In genomic region chr5:91111473-91112238, GRCh38 we compare ENCODE assay signal across 16 cellular contexts.
DNase-seq lines count a peak whose midpoint lies in the region; ATAC-seq and TF ChIP-seq lines count a peak whose summit lies in the region.
"Had no signal": no experiment of that assay in that cellular context is flagged by ENCODE, and none has a peak within 500 bp of the region (broad histone marks: within the 10 kb centered on the region; RNA-seq: fewer than 3 reads in every experiment).

No MANE protein-coding gene starts in this region.

- TF ChIP-seq CTCF in neutrophil (IDR thresholded peaks at IDR 0.05): no peak
- no peak for TF ChIP-seq CTCF in GM13977 (IDR thresholded peaks at IDR 0.05; ENCODE audit: extremely low read depth, insufficient read depth, missing control alignments)

- H3K9me3 ChIP-seq in neutrophil: no peaks in the 10 kb centered on the region
- H3K9me3 ChIP-seq: pancreas, thoracic aorta had no signal

- ATAC-seq in Right ventricle myocardium inferior (peak; percentile 56), left cardiac atrium (peak; percentile 27 to 37)
- ATAC-seq: A549, K562 had no signal

- no peak overlapping the region for H3K4me3 ChIP-seq in neutrophil (ENCODE audit: low read depth in 1 of 2, low read length in 1 of 2)
- H3K4me3 ChIP-seq: A549, cardiac muscle cell, K562, pancreas, thoracic aorta had no signal

- peaks cover 34 to 35% of the 10 kb centered on the region in 2 experiments for H3K4me1 ChIP-seq in neutrophil (ENCODE audit: control insufficient read depth in 1 of 2, insufficient read depth in 1 of 2, low read depth in 1 of 2, low read length in 1 of 2)
- H3K4me1 ChIP-seq: A549, pancreas had no signal

- in situ Hi-C loops in GM13977 (cut with MboI; ENCODE audit: low pct_unique_long_range_greater_than_20kb, low sequenced_read_pairs, unreplicated experiment): no loop called here

- DNase-seq in Right ventricle myocardium inferior (ENCODE audit: missing footprints) (no peak), cardiac septum (ENCODE audit: low spot score) (no peak), left cardiac atrium (no peak), DMS114 treated with DMSO at 0.1 percent for 48 hours (lab: John Stamatoyannopoulos, UW; ENCODE audit: unreplicated experiment) (no peak), GM13977 (ENCODE audit: low spot score) (no peak), NCI-H82 treated with DMSO at 0.1 percent for 48 hours (lab: John Stamatoyannopoulos, UW; ENCODE audit: unreplicated experiment) (no peak), NCI-H146 treated with DMSO at 0.1 percent for 48 hours (lab: John Stamatoyannopoulos, UW; ENCODE audit: unreplicated experiment) (no peak)
- DNase-seq: NCI-H1092, NCI-H69, pancreas, T-helper 9 cell had no signal

- intact Hi-C loops in Right ventricle myocardium inferior (cut with DNase I): loop anchor here (5.0 kb wide), 1 partner anchor 41 kb away; no protein-coding TSS in a partner anchor
- intact Hi-C loops in cardiac septum (cut with DNase I): loop anchor here (5.0 kb wide), 1 partner anchor 101 kb away; no protein-coding TSS in a partner anchor
- intact Hi-C loops in left cardiac atrium (cut with DNase I): loop anchor here in 1 of 2 donors (5.0 to 10.0 kb wide), 3 partner anchors 41 to 173 kb away; no protein-coding TSS in a partner anchor

- H3K27ac ChIP-seq in neutrophil: peak overlapping the region; percentile 67
- H3K27ac ChIP-seq: A549, cardiac muscle cell, pancreas, thoracic aorta had no signal

- H3K27me3 ChIP-seq in neutrophil: no peaks in the 10 kb centered on the region
- H3K27me3 ChIP-seq: cardiac muscle cell, pancreas had no signal

- H3K36me3 ChIP-seq in neutrophil: no peaks in the 10 kb centered on the region
- H3K36me3 ChIP-seq: cardiac muscle cell, pancreas, thoracic aorta had no signal
